ENCODE assay signal across 9 cellular contexts in genomic region chr6:61835214-61835613, GRCh38.
"Had no signal": no experiment of that assay in that cellular context is flagged by ENCODE, and none has a peak within 500 bp of the region (broad histone marks: within the 10 kb centered on the region; RNA-seq: fewer than 3 reads in every experiment).

No MANE protein-coding gene starts in this region.

- ATAC-seq: GM23338, HCT116 had no signal

- H3K27ac ChIP-seq: GM23248 had no signal

- H3K36me3 ChIP-seq: HAP-1 had no signal

- H3K4me3 ChIP-seq: GM23248, GM23338, HAP-1 had no signal

- H3K9ac ChIP-seq: GM23248 had no signal

- DNase-seq: GM23248, GOT3, H7, H9, HCEC 1CT, HFFc6 had no signal

- H2AFZ ChIP-seq: GM23248, GM23338 had no signal

- H3K9me3 ChIP-seq: HAP-1 had no signal
